16 cellular contexts compared by ENCODE assay signal in genomic region chr10:102016416-102016815, GRCh38. TPM values are rescaled to one million over a fixed set of nuclear protein-coding genes. Genes with fewer than 3 reads are reported as not detected.
DNase-seq lines count a peak whose midpoint lies in the region; ATAC-seq and TF ChIP-seq lines count a peak whose summit lies in the region.
"Had no signal": no experiment of that assay in that cellular context is flagged by ENCODE, and none has a peak within 500 bp of the region (broad histone marks: within the 10 kb centered on the region; RNA-seq: fewer than 3 reads in every experiment).

No MANE protein-coding gene starts in this region.

- H3K9me3 Mint-ChIP-seq in activated T-cell treated with anti-CD3 and anti-CD28 coated beads, Interleukin-2, amount 50 U/mL, for 72 hours: no peaks in the 10 kb centered on the region
- H3K9me3 Mint-ChIP-seq: CD4-positive, CD25-positive, alpha-beta regulatory T cell; H9; IgD-negative memory B cell had no signal

- TF ChIP-seq CTCF in osteoblast (IDR thresholded peaks at IDR 0.05; ENCODE audit: extremely low read depth, low read depth, low read length): no peak
- no peak for TF ChIP-seq CTCF in mucosa of descending colon (IDR thresholded peaks at IDR 0.05)

- peaks cover under 1 to 2% of the 10 kb centered on the region in 2 donors for H3K36me3 Mint-ChIP-seq in activated T-cell treated with anti-CD3 and anti-CD28 coated beads, Interleukin-2, amount 50 U/mL, for 72 hours (ENCODE audit: insufficient read depth in 2 of 2)

- H3K4me3 ChIP-seq in osteoblast (ENCODE audit: insufficient read depth, low read length): no peak overlapping the region
- H3K4me3 ChIP-seq in mucosa of descending colon: no peak overlapping the region
- H3K4me3 ChIP-seq: BLaER1 treated with 17β-estradiol and CSF1 and Interleukin-3, amounts not matched to agents 10 nM and 100 nM had no signal

- H3K4me1 Mint-ChIP-seq in activated T-cell treated with anti-CD3 and anti-CD28 coated beads, Interleukin-2, amount 50 U/mL, for 72 hours (ENCODE audit: low read depth): no peaks in the 10 kb centered on the region
- H3K4me1 Mint-ChIP-seq: B cell, H9 had no signal

- peaks cover 3% of the 10 kb centered on the region for H4K20me1 ChIP-seq in osteoblast (ENCODE audit: insufficient read depth, low read length)

- no peak for DNase-seq in activated T-cell treated with anti-CD3 and anti-CD28 coated beads, Interleukin-2, amount 50 U/mL, for 72 hours
- DNase-seq in activated T-cell treated with anti-CD3 and anti-CD28 coated beads, Interleukin-2, amount 50 U/mL, for 48 hours: no peak
- DNase-seq in dermis blood vessel endothelial cell (peak; percentile 54), osteoblast (ENCODE audit: insufficient read length, low spot score, missing footprints) (peak; percentile 19), mucosa of descending colon (no peak), midbrain (lab: John Stamatoyannopoulos, UW) (no peak)
- DNase-seq: 8988T; Caco-2; CD4-positive, CD25-positive, alpha-beta regulatory T cell; GDM1; H9 had no signal

- peak overlapping the region; percentile 24 for H3K27ac Mint-ChIP-seq in activated T-cell treated with anti-CD3 and anti-CD28 coated beads, Interleukin-2, amount 50 U/mL, for 72 hours
- H3K27ac Mint-ChIP-seq: B cell; CD4-positive, CD25-positive, alpha-beta regulatory T cell; IgD-negative memory B cell had no signal

- H3K4me1 ChIP-seq in osteoblast (ENCODE audit: insufficient read depth, low read length): no peaks in the 10 kb centered on the region
- H3K4me1 ChIP-seq in mucosa of descending colon (ENCODE audit: low read depth): no peaks in the 10 kb centered on the region
- H3K4me1 ChIP-seq: Caco-2 had no signal

- H2AFZ ChIP-seq in osteoblast (ENCODE audit: low read length): no peak overlapping the region

- H3K36me3 ChIP-seq in osteoblast (ENCODE audit: insufficient read depth, low read length) (no peaks in the 10 kb centered on the region), mucosa of descending colon (ENCODE audit: low read depth) (no peaks in the 10 kb centered on the region)

- H3K27me3 Mint-ChIP-seq in activated T-cell treated with anti-CD3 and anti-CD28 coated beads, Interleukin-2, amount 50 U/mL, for 72 hours (ENCODE audit: low read depth): no peaks in the 10 kb centered on the region
- H3K27me3 Mint-ChIP-seq: B cell; CD4-positive, CD25-positive, alpha-beta regulatory T cell; IgD-negative memory B cell had no signal

- no peaks in the 10 kb centered on the region for H3K9me3 ChIP-seq in osteoblast (ENCODE audit: low read depth, low read length)
- H3K9me3 ChIP-seq in mucosa of descending colon: no peaks in the 10 kb centered on the region
- H3K9me3 ChIP-seq: Caco-2 had no signal

- no peak for ATAC-seq in activated T-cell treated with anti-CD3 and anti-CD28 coated beads, Interleukin-2, amount 50 U/mL, for 72 hours (replicated peaks in 1 of 2)
- ATAC-seq in mucosa of descending colon: no peak
- ATAC-seq in HG03432 (IDR thresholded peaks at IDR 0.05; ENCODE audit: unreplicated experiment): no peak
- ATAC-seq: HepG2 had no signal

- H3K27ac ChIP-seq in osteoblast (ENCODE audit: low read depth, low read length): no peak overlapping the region
- H3K27ac ChIP-seq: BLaER1 treated with 17β-estradiol and CSF1 and Interleukin-3, amounts not matched to agents 10 nM and 100 nM had no signal

- no peaks in the 10 kb centered on the region for H3K27me3 ChIP-seq in osteoblast (ENCODE audit: insufficient read depth, low read length)
- H3K27me3 ChIP-seq: BLaER1 treated with 17β-estradiol and CSF1 and Interleukin-3, amounts not matched to agents 10 nM and 100 nM had no signal

- H3K4me2 ChIP-seq in osteoblast (ENCODE audit: insufficient read depth, low read length): no peak overlapping the region
- H3K4me2 ChIP-seq: BLaER1 treated with 17β-estradiol and CSF1 and Interleukin-3, amounts not matched to agents 10 nM and 100 nM had no signal

- H3K79me2 ChIP-seq in osteoblast (ENCODE audit: insufficient read depth, low read length): no peaks in the 10 kb centered on the region

- intact Hi-C loops in mucosa of descending colon (cut with DNase I, micrococcal nuclease): loop anchor here in 1 of 2 donors (10.0 kb wide), 1 partner anchor 132 kb away; no protein-coding TSS in a partner anchor

- H3K4me3 Mint-ChIP-seq in activated T-cell treated with anti-CD3 and anti-CD28 coated beads, Interleukin-2, amount 50 U/mL, for 72 hours: no peak overlapping the region
- H3K4me3 Mint-ChIP-seq: B cell; CD4-positive, CD25-positive, alpha-beta regulatory T cell; H9 had no signal

RNA-seq across cellular contexts. Expression of gene ARMH3, which starts 39.6 kb away (rescaled TPM):
- total RNA-seq in activated T-cell treated with anti-CD3 and anti-CD28 coated beads, Interleukin-2, amount 50 U/mL, for 72 hours: 10 to 100 TPM; 20.1 to 23.1 TPM
- total RNA-seq in dermis blood vessel endothelial cell (9.0 and 9.4 TPM in 2 replicates), osteoblast (9.1 and 9.4 TPM in 2 replicates), mucosa of descending colon (10 to 100 TPM; 25.8 to 45.6 (median 28.1) TPM)

RNA-seq across cellular contexts. Expression of gene HPS6, which starts 48.7 kb away (rescaled TPM):
- 10 to 100 TPM; 11.8 to 14.0 TPM for total RNA-seq in activated T-cell treated with anti-CD3 and anti-CD28 coated beads, Interleukin-2, amount 50 U/mL, for 72 hours
- total RNA-seq in dermis blood vessel endothelial cell (49.0 and 53.6 TPM in 2 replicates), osteoblast (26.8 and 31.5 TPM in 2 replicates), mucosa of descending colon (10 to 100 TPM; 17.8 to 21.4 (median 18.3) TPM)

Comparison
In these comparisons a context has a peak if more than half of its experiments do, and no peak if none do; other contexts are left out.
1. DNase-seq: peak in dermis blood vessel endothelial cell (single experiment) and osteoblast (single experiment); none in activated T-cell treated with anti-CD3 and anti-CD28 coated beads, Interleukin-2, amount 50 U/mL, for 72 hours (0 of 2), activated T-cell treated with anti-CD3 and anti-CD28 coated beads, Interleukin-2, amount 50 U/mL, for 48 hours (0 of 2), mucosa of descending colon (0 of 3) and midbrain (single experiment).